8 cellular contexts compared by ENCODE assay signal in the genomic region with DNA sequence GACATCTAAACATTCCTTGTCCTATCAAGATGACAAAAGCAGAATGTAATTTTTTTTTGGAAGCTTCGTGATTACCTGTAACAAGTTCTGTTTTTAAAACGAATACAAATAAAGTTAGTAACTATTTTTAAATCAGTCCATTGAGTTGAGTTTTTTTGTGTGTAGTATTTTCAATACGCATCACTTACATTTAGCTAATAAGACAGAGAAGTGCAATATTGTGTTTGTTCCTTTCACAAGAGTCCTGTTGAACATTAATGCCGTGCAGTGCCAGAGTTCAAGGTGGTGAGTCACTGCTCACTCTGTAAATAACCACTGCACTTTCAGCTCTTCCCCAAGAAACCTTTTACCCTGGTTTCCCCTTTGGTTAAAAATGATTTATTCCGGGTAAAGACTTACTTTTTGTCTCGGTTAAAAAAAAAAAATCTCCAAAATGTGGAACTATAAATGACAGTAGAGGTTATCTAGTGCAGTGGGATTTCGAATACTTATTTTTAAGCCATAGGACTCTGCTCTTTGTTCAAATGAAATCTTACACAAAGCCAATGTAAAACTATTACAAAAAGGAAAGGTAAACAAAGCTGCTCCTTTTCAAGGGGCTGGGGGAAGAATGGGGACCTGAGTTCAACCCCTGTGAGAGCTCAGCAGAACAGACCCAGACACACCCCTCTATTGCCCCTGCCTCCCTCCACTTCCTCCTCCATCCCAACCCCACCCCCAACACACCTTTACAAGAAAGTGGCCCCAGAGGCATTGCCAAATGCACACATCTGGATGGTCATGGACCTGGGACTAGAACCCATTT. TPM values are rescaled to one million over a fixed set of nuclear protein-coding genes. Genes with fewer than 3 reads are reported as not detected.
DNase-seq lines count a peak whose midpoint lies in the region; TF ChIP-seq lines count a peak whose summit lies in the region.

No MANE protein-coding gene starts in this region.

- no peak overlapping the region for H3K4me3 ChIP-seq in fibroblast of pulmonary artery (replicated peaks; ENCODE audit: low read depth, low read length)
- H3K4me3 ChIP-seq in thyroid gland (replicated peaks in 1 of 3) = no peak overlapping the region
- H3K4me3 ChIP-seq in testis = no peak overlapping the region

- TF ChIP-seq POLR2A in thyroid gland (IDR thresholded peaks at IDR 0.05) (no peak), testis (IDR thresholded peaks at IDR 0.05) (no peak), erythroblast (IDR thresholded peaks at IDR 0.05; ENCODE audit: low read length) (no peak)

- H3K27me3 Mint-ChIP-seq in activated T-cell treated with anti-CD3 and anti-CD28 coated beads, Interleukin-2, amount 50 U/mL, for 24 hours = no peaks in the 10 kb centered on the region
- H3K27me3 Mint-ChIP-seq in T-helper 1 cell treated with Interleukin-12 subunit alpha and Interleukin-12 subunit beta and Interleukin-4 antibody, amounts not matched to agents 30 μg/mL and 1 μg/mL, for 36 hours (ENCODE audit: low read depth) = peaks cover 8% of the 10 kb centered on the region

- peaks cover 39% of the 10 kb centered on the region for H3K36me3 Mint-ChIP-seq in activated T-cell treated with anti-CD3 and anti-CD28 coated beads, Interleukin-2, amount 50 U/mL, for 24 hours (ENCODE audit: low read depth)
- peaks cover 27% of the 10 kb centered on the region for H3K36me3 Mint-ChIP-seq in T-helper 1 cell treated with Interleukin-12 subunit alpha and Interleukin-12 subunit beta and Interleukin-4 antibody, amounts not matched to agents 30 μg/mL and 1 μg/mL, for 36 hours (ENCODE audit: low read depth)

- TF ChIP-seq CTCF in fibroblast of pulmonary artery (IDR thresholded peaks at IDR 0.05; ENCODE audit: low read length, missing control alignments) = no peak
- no peak for TF ChIP-seq CTCF in thyroid gland (IDR thresholded peaks at IDR 0.05)
- TF ChIP-seq CTCF in testis (IDR thresholded peaks at IDR 0.05) = no peak

- no peaks in the 10 kb centered on the region for H3K9me3 Mint-ChIP-seq in activated T-cell treated with anti-CD3 and anti-CD28 coated beads, Interleukin-2, amount 50 U/mL, for 24 hours
- no peaks in the 10 kb centered on the region for H3K9me3 Mint-ChIP-seq in T-helper 1 cell treated with Interleukin-12 subunit alpha and Interleukin-12 subunit beta and Interleukin-4 antibody, amounts not matched to agents 30 μg/mL and 1 μg/mL, for 36 hours

- no peak for DNase-seq in activated T-cell treated with anti-CD3 and anti-CD28 coated beads, Interleukin-2, amount 50 U/mL, for 24 hours
- no peak for DNase-seq in activated T-cell treated with anti-CD3 and anti-CD28 coated beads, Interleukin-2, amount 50 U/mL, for 48 hours
- DNase-seq in fibroblast of pulmonary artery (ENCODE audit: low read depth) (peak; percentile 65), thyroid gland (peak; percentile 74 to 75), testis (no peak), SW 1271 (lab: John Stamatoyannopoulos, UW) (no peak), erythroblast (lab: John Stamatoyannopoulos, UW) (no peak)

- H3K4me1 ChIP-seq in thyroid gland (peaks cover 20 to 22% of the 10 kb centered on the region in 2 donors), testis (no peaks in the 10 kb centered on the region)

- H3K27me3 ChIP-seq in thyroid gland (no peaks in the 10 kb centered on the region), testis (no peaks in the 10 kb centered on the region)

- peak overlapping the region; percentile 53 for H3K4me3 Mint-ChIP-seq in activated T-cell treated with anti-CD3 and anti-CD28 coated beads, Interleukin-2, amount 50 U/mL, for 24 hours
- no peak overlapping the region for H3K4me3 Mint-ChIP-seq in T-helper 1 cell treated with Interleukin-12 subunit alpha and Interleukin-12 subunit beta and Interleukin-4 antibody, amounts not matched to agents 30 μg/mL and 1 μg/mL, for 36 hours

- WGBS in thyroid gland, 2 donors = 39 to 41% methylated on average over 7 of the region's 7 CpGs
- 69 to 70% methylated on average over 7 of the region's 7 CpGs for WGBS in testis, 2 donors

- peaks cover 77% of the 10 kb centered on the region for H3K4me1 Mint-ChIP-seq in activated T-cell treated with anti-CD3 and anti-CD28 coated beads, Interleukin-2, amount 50 U/mL, for 24 hours (ENCODE audit: low read depth)
- peaks cover 46% of the 10 kb centered on the region for H3K4me1 Mint-ChIP-seq in T-helper 1 cell treated with Interleukin-12 subunit alpha and Interleukin-12 subunit beta and Interleukin-4 antibody, amounts not matched to agents 30 μg/mL and 1 μg/mL, for 36 hours (ENCODE audit: low read depth)

- no peaks in the 10 kb centered on the region for H3K36me3 ChIP-seq in thyroid gland
- no peaks in the 10 kb centered on the region for H3K36me3 ChIP-seq in testis (ENCODE audit: low read depth, missing control alignments)

- H3K9me3 ChIP-seq in thyroid gland = no peaks in the 10 kb centered on the region
- H3K9me3 ChIP-seq in testis = no peaks in the 10 kb centered on the region

- intact Hi-C loops in thyroid gland (cut with DNase I) = no loop called here
- intact Hi-C loops in testis (cut with DNase I; ENCODE audit: low total_unique reads) = no loop called here

- peak overlapping the region; percentile 54 to 74 (median 72) for H3K27ac ChIP-seq in thyroid gland
- H3K27ac ChIP-seq in testis = no peak overlapping the region

- peak overlapping the region; percentile 95 for H3K27ac Mint-ChIP-seq in activated T-cell treated with anti-CD3 and anti-CD28 coated beads, Interleukin-2, amount 50 U/mL, for 24 hours
- peak overlapping the region; percentile 20 for H3K27ac Mint-ChIP-seq in T-helper 1 cell treated with Interleukin-12 subunit alpha and Interleukin-12 subunit beta and Interleukin-4 antibody, amounts not matched to agents 30 μg/mL and 1 μg/mL, for 36 hours

RNA-seq across cellular contexts. Expression of gene NCMAP, which starts 14.8 kb away (rescaled TPM):
- total RNA-seq in thyroid gland = 1 to 10 TPM; 2.8 to 9.4 (median 7.3) TPM
- 1 to 10 TPM in 1 of 2 donors, under 1 TPM in 1; 0.24 to 1.1 TPM for total RNA-seq in testis
- 0.26 TPM for polyA plus RNA-seq in testis (ENCODE audit: insufficient read depth, low read depth, low replicate concordance)

RNA-seq across cellular contexts. Expression of gene RCAN3, which starts 38.5 kb away (rescaled TPM):
- total RNA-seq in thyroid gland (10 to 100 TPM; 25.6 to 37.9 (median 35.2) TPM), testis (1 to 10 TPM; 7.9 to 8.0 TPM)
- polyA plus RNA-seq in testis (ENCODE audit: insufficient read depth, low read depth, low replicate concordance) = 4.2 TPM

Comparison
In these comparisons a context has a peak if more than half of its experiments do, and no peak if none do; other contexts are left out.
1. DNase-seq: peak in fibroblast of pulmonary artery (single experiment) and thyroid gland (2 of 2); none in activated T-cell treated with anti-CD3 and anti-CD28 coated beads, Interleukin-2, amount 50 U/mL, for 24 hours (single experiment), activated T-cell treated with anti-CD3 and anti-CD28 coated beads, Interleukin-2, amount 50 U/mL, for 48 hours (0 of 2), testis (single experiment), SW 1271 (0 of 2) and erythroblast (0 of 2).
2. H3K27ac ChIP-seq: peak in thyroid gland (3 of 3); none in testis (0 of 2).